ENCODE assay signal across 27 cellular contexts in genomic region chr16:25550647-25551046, GRCh38.
"Had no signal": no experiment of that assay in that cellular context is flagged by ENCODE, and none has a peak within 500 bp of the region (broad histone marks: within the 10 kb centered on the region; RNA-seq: fewer than 3 reads in every experiment).

No MANE protein-coding gene starts in this region.

- FAIRE-seq: urothelium cell line had no signal

- H3K27me3 ChIP-seq: suprapubic skin, testis, thyroid gland, tibial artery, tibial nerve, transverse colon, upper lobe of left lung, upper lobe of right lung, uterus, vagina had no signal

- H3K36me3 ChIP-seq: stomach, suprapubic skin, thoracic aorta, thyroid gland, tibial artery, tibial nerve, transverse colon, upper lobe of left lung, upper lobe of right lung, uterus, vagina had no signal

- ATAC-seq: stimulated activated effector memory CD8-positive, alpha-beta T cell treated with anti-CD3 and anti-CD28 coated beads, Interleukin-12 subunit alpha, Interleukin-12 subunit beta, amount 100 ng/mL, for 72 hours; stimulated activated memory B cell treated with anti-CD40 and anti-IgM and Interleukin-4, amounts not matched to agents 10 μg/mL and 1 μg/mL and 100 μg/mL, for 72 hours; stimulated activated naive B cell treated with anti-CD40 and anti-IgM and Interleukin-4, amounts not matched to agents 10 μg/mL and 1 μg/mL and 100 μg/mL, for 72 hours; stimulated activated naive CD8-positive, alpha-beta T cell treated with anti-CD3 and anti-CD28 coated beads, Interleukin-15, amount 100 ng/mL, for 72 hours; stimulated activated naive CD8-positive, alpha-beta T cell treated with anti-CD3 and anti-CD28 coated beads, Interleukin-15, Interleukin-2, amounts not matched to agents 100 U/mL and 50 U/mL, for 24 hours; upper lobe of right lung had no signal

- DNase-seq: stimulated activated CD4-positive, alpha-beta T cell treated with anti-CD3 and anti-CD28 coated beads, Interleukin-2, amount 100 ng/mL, for 48 hours; stimulated activated CD4-positive, alpha-beta T cell treated with anti-CD3 and anti-CD28 coated beads, Interleukin-4, amount 100 ng/mL, for 1 hour; stimulated activated CD4-positive, alpha-beta T cell treated with anti-CD3 and anti-CD28 coated beads, Interleukin-4, amount 100 ng/mL, for 24 hours; stimulated activated CD4-positive, alpha-beta T cell treated with anti-CD3 and anti-CD28 coated beads, Interleukin-4, amount 100 ng/mL, for 4 hours; stimulated activated CD8-positive, alpha-beta memory T cell treated with anti-CD3 and anti-CD28 coated beads, Interleukin-4, amount 100 ng/mL, for 48 hours; stimulated activated naive B cell treated with anti-CD40 and anti-IgM and Interleukin-4, amounts not matched to agents 10 μg/mL and 1 μg/mL and 100 μg/mL, for 72 hours; stimulated activated naive CD4-positive, alpha-beta T cell; stimulated activated naive CD4-positive, alpha-beta T cell treated with Interleukin-2 at 50 U/mL for 16 hours; stimulated activated naive CD8-positive, alpha-beta T cell treated with anti-CD3 and anti-CD28 coated beads, Interleukin-15, amount 100 ng/mL, for 72 hours; stimulated activated naive CD8-positive, alpha-beta T cell treated with anti-CD3 and anti-CD28 coated beads, Interleukin-15, Interleukin-2, amounts not matched to agents 100 U/mL and 50 U/mL, for 24 hours; stomach; substantia nigra; testis; thyroid gland; tibial artery; transverse colon; trophoblast cell; upper lobe of left lung; upper lobe of right lung; uterus had no signal

- H3K27ac ChIP-seq: stomach, suprapubic skin, testis, thoracic aorta, thyroid gland, tibial artery, tibial nerve, transverse colon, upper lobe of left lung, upper lobe of right lung, uterus, vagina had no signal

- H3K9me3 ChIP-seq: suprapubic skin, testis, thoracic aorta, thyroid gland, transverse colon, upper lobe of left lung, upper lobe of right lung, uterus, vagina had no signal

- H3K4me3 ChIP-seq: stomach, suprapubic skin, testis, thoracic aorta, thyroid gland, tibial artery, tibial nerve, transverse colon, upper lobe of left lung, upper lobe of right lung, uterus, vagina had no signal

- H3K4me1 ChIP-seq: stomach, suprapubic skin, testis, thyroid gland, tibial artery, tibial nerve, transverse colon, upper lobe of left lung, upper lobe of right lung, uterus, vagina had no signal
